In genomic region chr5:133508314-133508713, GRCh38 we compare ENCODE assay signal across 20 cellular contexts.
DNase-seq lines count a peak whose midpoint lies in the region; ATAC-seq, FAIRE-seq and TF ChIP-seq lines count a peak whose summit lies in the region.
"Had no signal": no experiment of that assay in that cellular context is flagged by ENCODE, and none has a peak within 500 bp of the region (broad histone marks: within the 10 kb centered on the region; RNA-seq: fewer than 3 reads in every experiment).

No MANE protein-coding gene starts in this region.

- H3K27ac Mint-ChIP-seq in osteocyte (ENCODE audit: unreplicated experiment) = no peak overlapping the region
- H3K27ac Mint-ChIP-seq: CD14-positive monocyte, H9 had no signal

- no peaks in the 10 kb centered on the region for H3K4me1 Mint-ChIP-seq in osteocyte (ENCODE audit: unreplicated experiment)
- H3K4me1 Mint-ChIP-seq: CD14-positive monocyte; CD4-positive, alpha-beta memory T cell had no signal

- in situ Hi-C loops in HepG2 (cut with HindIII; ENCODE audit: extremely low pct_ligation_motif_present, low pct_unique_long_range_greater_than_20kb) = no loop called here
- in situ Hi-C loops in K562 (cut with MboI) = no loop called here

- FAIRE-seq in HepG2 (lab: Jason Lieb, UNC) = no peak
- FAIRE-seq in K562 (lab: Jason Lieb, UNC) = no peak
- FAIRE-seq: A549, GM12892, GM18507, H1 had no signal

- peaks cover 21% of the 10 kb centered on the region for H3K27me3 Mint-ChIP-seq in osteocyte (ENCODE audit: unreplicated experiment)

- H3K9me3 Mint-ChIP-seq in osteocyte (ENCODE audit: unreplicated experiment) = no peaks in the 10 kb centered on the region
- H3K9me3 Mint-ChIP-seq: CD4-positive, alpha-beta memory T cell; H9 had no signal

- H3K36me3 ChIP-seq in HepG2 (replicated peaks in 1 of 2; ENCODE audit: control insufficient read depth in 1 of 2, insufficient read depth in 2 of 2, low read length in 2 of 2) (no peaks in the 10 kb centered on the region), right lobe of liver (no peaks in the 10 kb centered on the region), K562 (ENCODE audit: control insufficient read depth, insufficient read depth, low read length) (no peaks in the 10 kb centered on the region)

- H3K27ac ChIP-seq in HepG2 (ENCODE audit: extremely low read length, insufficient read depth, low read length) (no peak overlapping the region), right lobe of liver (no peak overlapping the region), K562 (ENCODE audit: extremely low read depth, low read depth, low read length) (no peak overlapping the region)
- H3K27ac ChIP-seq: 22Rv1, A549, KMS-11 had no signal

- TF ChIP-seq CTCF in HepG2 (CRISPR knock-in tag; IDR thresholded peaks at IDR 0.05) = no peak
- TF ChIP-seq CTCF in right lobe of liver (IDR thresholded peaks at IDR 0.05) = no peak
- TF ChIP-seq CTCF in K562 (IDR thresholded peaks at IDR 0.05 in 2 of 3, conservative IDR thresholded peaks at IDR 0.05 in 1 of 3; ENCODE audit: insufficient read depth in 2 of 3, low read depth in 1 of 3, low read length in 3 of 3) = no peak
- TF ChIP-seq CTCF in osteocyte (IDR thresholded peaks at IDR 0.05) = no peak

- H3K27me3 ChIP-seq in HepG2 (ENCODE audit: control insufficient read depth in 1 of 2, insufficient read depth in 2 of 2, low read length in 2 of 2) (no peaks in the 10 kb centered on the region), right lobe of liver (no peaks in the 10 kb centered on the region), K562 (ENCODE audit: control insufficient read depth in 2 of 2, insufficient read depth in 2 of 2, low read length in 2 of 2) (peaks cover 6 to 12% of the 10 kb centered on the region in 2 experiments; a peak in 4 of 5 replicates)

- TF ChIP-seq POLR2A in HepG2 (IDR thresholded peaks at IDR 0.05; ENCODE audit: insufficient read depth in 1 of 2, low read depth in 2 of 2, low read length in 2 of 2) = no peak
- TF ChIP-seq POLR2A in right lobe of liver (IDR thresholded peaks at IDR 0.05) = no peak
- TF ChIP-seq POLR2A in K562 (conservative IDR thresholded peaks at IDR 0.05) = no peak

- no peaks in the 10 kb centered on the region for H3K36me3 Mint-ChIP-seq in osteocyte (ENCODE audit: unreplicated experiment)
- H3K36me3 Mint-ChIP-seq: CD14-positive monocyte; CD4-positive, alpha-beta memory T cell had no signal

- no peak for TF ChIP-seq RAD21 in HepG2 (CRISPR knock-in tag; IDR thresholded peaks at IDR 0.05)
- TF ChIP-seq RAD21 in K562 (CRISPR knock-in tag; conservative IDR thresholded peaks at IDR 0.05 in 1 of 2, IDR thresholded peaks at IDR 0.05 in 1 of 2) = no peak

- ATAC-seq in HepG2 (no peak), right lobe of liver (no peak), K562 (no peak), GM21423 (IDR thresholded peaks at IDR 0.05; ENCODE audit: unreplicated experiment) (no peak)
- ATAC-seq: A549 had no signal

- H3K79me2 ChIP-seq in HepG2 (ENCODE audit: insufficient read depth, low read length) (no peaks in the 10 kb centered on the region), K562 (ENCODE audit: control insufficient read depth, insufficient read depth, low read length) (no peaks in the 10 kb centered on the region)

- H3K9me3 ChIP-seq in HepG2 (ENCODE audit: low read length) = no peaks in the 10 kb centered on the region
- H3K9me3 ChIP-seq in right lobe of liver = no peaks in the 10 kb centered on the region
- H3K9me3 ChIP-seq in K562 (replicated peaks; ENCODE audit: control insufficient read depth, insufficient read depth, low read depth, low read length) = no peaks in the 10 kb centered on the region
- H3K9me3 ChIP-seq: A549 had no signal

- H3K9ac ChIP-seq in HepG2 (ENCODE audit: insufficient read depth, low read depth, low read length) = no peak overlapping the region
- H3K9ac ChIP-seq in K562 (ENCODE audit: insufficient read depth in 1 of 2, low read depth in 2 of 2, low read length in 2 of 2) = no peak overlapping the region
- H3K9ac ChIP-seq: KMS-11 had no signal

- intact Hi-C loops in HepG2 (cut with micrococcal nuclease; ENCODE audit: unreplicated experiment) = no loop called here
- intact Hi-C loops in right lobe of liver (cut with DNase I) = no loop called here
- intact Hi-C loops in K562 (cut with micrococcal nuclease) = no loop called here

- H2AFZ ChIP-seq in HepG2 (ENCODE audit: low read length) = no peak overlapping the region
- H2AFZ ChIP-seq in K562 (ENCODE audit: low read depth, low read length) = no peak overlapping the region

- POLR2A ChIA-PET in HepG2 (lab: Yijun Ruan, JAX) (no interaction called here), K562 (lab: Yijun Ruan, JAX) (no interaction called here)

- H3K4me3 Mint-ChIP-seq in osteocyte (ENCODE audit: unreplicated experiment) = no peak overlapping the region
- H3K4me3 Mint-ChIP-seq: CD14-positive monocyte; CD4-positive, alpha-beta memory T cell; H9 had no signal

- H3K4me2 ChIP-seq in HepG2 (ENCODE audit: low read depth, low read length) = no peak overlapping the region
- H3K4me2 ChIP-seq in K562 (ENCODE audit: insufficient read depth, low read length) = no peak overlapping the region
- H3K4me2 ChIP-seq: A549, KMS-11 had no signal

- no peaks in the 10 kb centered on the region for H4K20me1 ChIP-seq in HepG2 (ENCODE audit: insufficient read depth, low read length)
- H4K20me1 ChIP-seq in K562 (replicated peaks; ENCODE audit: control insufficient read depth, insufficient read depth, low read length) = no peaks in the 10 kb centered on the region

- BruUV-seq in HepG2 (replicated peaks; lab: Mats Ljungman, UMichigan) (no TSS peak), K562 (replicated peaks; lab: Mats Ljungman, UMichigan) (no TSS peak)

- DNase-seq in HepG2 (ENCODE audit: low spot score) (no peak), right lobe of liver (no peak), K562 (ENCODE audit: extremely low read depth in 1 of 4, low spot score in 3 of 4) (no peak), osteocyte (ENCODE audit: extremely low spot score, unreplicated experiment) (peak; percentile 3), C1 segment of cervical spinal cord (lab: John Stamatoyannopoulos, UW) (no peak), putamen (ENCODE audit: low spot score) (no peak)
- DNase-seq: AML-193; CD4-positive, alpha-beta memory T cell; DMS53; DND-41; EL; H9 had no signal

- CTCF ChIA-PET in HepG2 (lab: Yijun Ruan, JAX; ENCODE audit: low intra/inter-chr PET ratio, low total read pairs) = no interaction called here
- CTCF ChIA-PET in K562 (lab: Yijun Ruan, JAX; ENCODE audit: low intra/inter-chr PET ratio) = no interaction called here

- WGBS in HepG2 (ENCODE audit: low lambda C conversion rate) = 35% methylated on average over 5 of the region's 5 CpGs
- WGBS in right lobe of liver (ENCODE audit: insufficient coverage, low coverage, low lambda C conversion rate, missing lambda C conversion rate) = 86% methylated on average over 4 of the region's 5 CpGs
- 22% methylated on average over 5 of the region's 5 CpGs for WGBS in K562 (ENCODE audit: insufficient coverage, low coverage, missing lambda C conversion rate)

- TF ChIP-seq EP300 in HepG2 (IDR thresholded peaks at IDR 0.05; ENCODE audit: low read depth in 2 of 2, low read length in 2 of 2) (no peak), HepG2 (CRISPR knock-in tag; IDR thresholded peaks at IDR 0.05; ENCODE audit: borderline replicate concordance) (no peak), K562 (IDR thresholded peaks at IDR 0.05; ENCODE audit: low read length) (no peak)

- H3K9me1 ChIP-seq in K562 (ENCODE audit: control insufficient read depth, insufficient read depth, low read length) = no peaks in the 10 kb centered on the region

- H3K4me1 ChIP-seq in HepG2 (ENCODE audit: insufficient read depth, low read length) = no peaks in the 10 kb centered on the region
- peaks cover 0 to 24% (median 2%) of the 10 kb centered on the region in 4 donors for H3K4me1 ChIP-seq in right lobe of liver
- H3K4me1 ChIP-seq in K562 (replicated peaks in 1 of 2; ENCODE audit: control insufficient read depth in 2 of 2, insufficient read depth in 2 of 2, low read length in 2 of 2) = peaks cover 3 to 14% of the 10 kb centered on the region in 2 experiments; a peak in 3 of 5 replicates

- H3K4me3 ChIP-seq in HepG2 (replicated peaks in 1 of 3; ENCODE audit: insufficient read depth in 1 of 3, low read depth in 2 of 3, low read length in 3 of 3) (no peak overlapping the region), right lobe of liver (no peak overlapping the region), K562 (no peak overlapping the region)
- H3K4me3 ChIP-seq: A549 had no signal

TF ChIP-seq in HepG2, 621 proteins besides CTCF, POLR2A, EP300 and RAD21 (continues in another document):
- peak; percentile 81 for TF ChIP-seq CREB1 (IDR thresholded peaks at IDR 0.05)
- TF ChIP-seq CREB1 (CRISPR knock-in tag; IDR thresholded peaks at IDR 0.05) = no peak
- no peak for TF ChIP-seq ZBTB2 (CRISPR knock-in tag; IDR thresholded peaks at IDR 0.05; ENCODE audit: low read depth)
- no peak for TF ChIP-seq ZNF431 (CRISPR knock-in tag; IDR thresholded peaks at IDR 0.05; ENCODE audit: borderline replicate concordance, low read depth)

TF ChIP-seq in K562, 482 proteins besides CTCF, POLR2A, EP300 and RAD21 (continues in another document):
- TF ChIP-seq SIN3A (IDR thresholded peaks at IDR 0.05; ENCODE audit: borderline replicate concordance in 2 of 2, control insufficient read depth in 1 of 2, low read depth in 2 of 2, low read length in 2 of 2) (no peak), RB1 (IDR thresholded peaks at IDR 0.05; ENCODE audit: low read depth) (no peak), ATF3 (IDR thresholded peaks at IDR 0.05) (0 out of 2 replicates have a peak, but pooled peaks have one; percentile 36), ATF3 (CRISPR knock-in tag; conservative IDR thresholded peaks at IDR 0.05) (no peak), RHOXF2B (CRISPR knock-in tag; conservative IDR thresholded peaks at IDR 0.05) (no peak)

Comparison
In these comparisons a context has a peak if more than half of its experiments do, and no peak if none do; other contexts are left out.
1. Of the 241 proteins assayed by ChIP-seq in both HepG2 and K562: peak only in HepG2: none; only in K562: MEIS2; in both: none; in neither: 237; mixed calls (peak in some experiments, not most) for 3.